In the genomic region with DNA sequence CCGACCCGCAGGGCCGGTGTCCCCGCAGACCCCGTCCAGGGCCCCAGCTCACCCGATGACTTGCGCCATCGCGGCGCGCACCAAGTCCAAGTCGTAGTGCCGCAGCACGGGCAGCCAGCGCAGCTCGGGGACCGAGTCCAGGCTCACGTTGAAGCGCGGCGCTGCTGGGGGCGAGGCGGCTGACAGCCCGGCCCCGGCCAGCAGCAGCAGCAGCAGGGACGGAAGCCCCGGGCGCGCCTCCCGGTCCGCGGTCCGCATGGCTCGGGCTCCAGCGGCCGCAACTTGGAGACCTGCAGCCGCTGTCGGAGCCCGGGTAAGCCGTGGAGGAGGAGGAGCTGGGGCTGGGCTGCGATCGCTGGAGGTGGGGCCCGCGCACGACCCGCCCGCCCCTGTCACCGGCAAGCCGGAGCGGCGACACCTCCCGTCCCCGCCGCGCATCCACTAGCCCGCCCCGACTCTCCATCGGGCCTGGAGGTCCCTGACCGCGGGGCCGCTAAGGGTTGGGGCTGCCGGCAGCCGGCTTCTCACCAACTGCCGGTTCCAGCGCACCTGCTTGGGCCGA, we compare ENCODE assay signal across 8 cellular contexts. TPM values are rescaled to one million over a fixed set of nuclear protein-coding genes. Genes with fewer than 3 reads are reported as not detected.
A peak's percentile ranks its signal among the peaks of the same experiment; 100 is the strongest.
DNase-seq lines count a peak whose midpoint lies in the region; ATAC-seq and TF ChIP-seq lines count a peak whose summit lies in the region.

Gene NAAA (minus strand): TSS at position 322 of the 562 bp plus-strand sequence. CDS start 64 bp downstream, at position 258.

- WGBS in ovary, 3 donors: 0 to 1% (median 1%) methylated on average over 39 to 66 of the region's 66 CpGs
- WGBS in thyroid gland, 2 donors: 1 to 2% methylated on average over 19 to 24 of the region's 66 CpGs

- H3K9ac ChIP-seq in HUES48 (ENCODE audit: low read depth, low read length): peak within 1 kb of the TSS; percentile 73
- H3K9ac ChIP-seq in SK-N-MC (ENCODE audit: insufficient read length): peak within 1 kb of the TSS; percentile 77

- ATAC-seq in GM21381 (IDR thresholded peaks at IDR 0.05; ENCODE audit: unreplicated experiment): peak; percentile 67

- no peak for TF ChIP-seq EP300 in ovary (IDR thresholded peaks at IDR 0.05)

- intact Hi-C loops in ovary (cut with DNase I): no loop called here
- intact Hi-C loops in thyroid gland (cut with DNase I): no loop called here

- peak; percentile 55 for DNase-seq in DMS153 (lab: John Stamatoyannopoulos, UW)
- DNase-seq in SK-N-MC (ENCODE audit: low read depth, low spot score): no peak
- peak; percentile 82 for DNase-seq in activated naive CD4-positive, alpha-beta T cell treated with anti-CD3 and anti-CD28 coated beads, Interleukin-2, amount 50 U/mL, for 16 hours
- no peak for DNase-seq in glomerular endothelial cell (ENCODE audit: extremely low read depth, low read depth, low spot score)
- DNase-seq in ovary: peak; percentile 17 to 76 (median 73)
- peak; percentile 70 to 89 for DNase-seq in thyroid gland

- H3K27me3 ChIP-seq in HUES48 (ENCODE audit: control insufficient read depth, insufficient read depth, low read length) (peaks cover 4% of the 10 kb centered on the region; the same call in 1 of the 2 replicates), ovary (no peaks in the 10 kb centered on the region), thyroid gland (no peaks in the 10 kb centered on the region)

- H3K4me1 ChIP-seq in HUES48 (ENCODE audit: control insufficient read depth, insufficient read depth, low read length) (0 out of 2 replicates have a peak, but pooled peaks cover 6% of the 10 kb centered on the region), ovary (ENCODE audit: insufficient read depth) (peaks cover 3% of the 10 kb centered on the region), thyroid gland (peaks cover 4 to 8% of the 10 kb centered on the region in 2 donors)

- TF ChIP-seq CTCF in ovary (IDR thresholded peaks at IDR 0.05) (no peak), thyroid gland (IDR thresholded peaks at IDR 0.05) (peak in 5 of 6 experiments; percentile 23 to 74 (median 29))

- H3K36me3 ChIP-seq in HUES48 (ENCODE audit: control insufficient read depth, insufficient read depth, low read length): peaks cover 20% of the 10 kb centered on the region
- peaks cover 12% of the 10 kb centered on the region for H3K36me3 ChIP-seq in SK-N-MC (ENCODE audit: insufficient read depth, low read length)
- no peaks in the 10 kb centered on the region for H3K36me3 ChIP-seq in ovary
- peaks cover 0 to 3% of the 10 kb centered on the region in 2 donors for H3K36me3 ChIP-seq in thyroid gland

- H3K4me3 ChIP-seq in HUES48 (ENCODE audit: low read depth, low read length): peak within 1 kb of the TSS; percentile 93
- peak within 1 kb of the TSS; percentile 93 for H3K4me3 ChIP-seq in SK-N-MC
- peak within 1 kb of the TSS; percentile 68 for H3K4me3 ChIP-seq in ovary
- H3K4me3 ChIP-seq in thyroid gland (replicated peaks in 1 of 3): peak within 1 kb of the TSS; percentile 75 to 96 (median 90)

- TF ChIP-seq POLR2A in ovary (IDR thresholded peaks at IDR 0.05) (no peak), thyroid gland (IDR thresholded peaks at IDR 0.05) (peak in 1 of 2 donors; percentile 78)

- no peaks in the 10 kb centered on the region for H3K9me3 ChIP-seq in HUES48 (ENCODE audit: control insufficient read depth, insufficient read depth, low read length)
- no peaks in the 10 kb centered on the region for H3K9me3 ChIP-seq in SK-N-MC (ENCODE audit: low read depth, low read length)
- H3K9me3 ChIP-seq in ovary: no peaks in the 10 kb centered on the region
- no peaks in the 10 kb centered on the region for H3K9me3 ChIP-seq in thyroid gland

- H3K27ac ChIP-seq in HUES48 (ENCODE audit: low read depth, low read length): peak within 1 kb of the TSS; percentile 54
- H3K27ac ChIP-seq in SK-N-MC: no peak within 1 kb of the TSS
- no peak within 1 kb of the TSS for H3K27ac ChIP-seq in ovary
- peak within 1 kb of the TSS; percentile 13 to 84 (median 71) for H3K27ac ChIP-seq in thyroid gland

RNA-seq across cellular contexts. Expression of gene NAAA, which starts in this region (rescaled TPM):
- total RNA-seq in glomerular endothelial cell: 43.1 and 98.4 TPM in 2 replicates
- total RNA-seq in ovary: 10 to 100 TPM in 5 of 7 donors, 1 to 10 TPM in 2; 6.2 to 46.7 (median 14.1) TPM
- 10 to 100 TPM in 1 of 2 donors, 1 to 10 TPM in 1; 6.3 to 22.9 TPM for polyA plus RNA-seq in ovary
- 10 to 100 TPM; 54.2 to 93.5 (median 68.5) TPM for total RNA-seq in thyroid gland

Comparison
In these comparisons a context has a peak if more than half of its experiments do, and no peak if none do; other contexts are left out.
1. DNase-seq: peak in DMS153 (single experiment), activated naive CD4-positive, alpha-beta T cell treated with anti-CD3 and anti-CD28 coated beads, Interleukin-2, amount 50 U/mL, for 16 hours (single experiment), ovary (5 of 5) and thyroid gland (2 of 2); none in SK-N-MC (single experiment) and glomerular endothelial cell (single experiment).
2. H3K27ac ChIP-seq: peak in HUES48 (single experiment) and thyroid gland (3 of 3); none in SK-N-MC (single experiment) and ovary (0 of 2).
3. CTCF ChIP-seq: peak in thyroid gland (5 of 6); none in ovary (0 of 3).
4. Peak in every context shown above with its lines, with median percentiles within 50 percentile points of each other: H3K4me3 ChIP-seq.